Comparison of ENCODE assay signal across 9 cellular contexts in the genomic region with DNA sequence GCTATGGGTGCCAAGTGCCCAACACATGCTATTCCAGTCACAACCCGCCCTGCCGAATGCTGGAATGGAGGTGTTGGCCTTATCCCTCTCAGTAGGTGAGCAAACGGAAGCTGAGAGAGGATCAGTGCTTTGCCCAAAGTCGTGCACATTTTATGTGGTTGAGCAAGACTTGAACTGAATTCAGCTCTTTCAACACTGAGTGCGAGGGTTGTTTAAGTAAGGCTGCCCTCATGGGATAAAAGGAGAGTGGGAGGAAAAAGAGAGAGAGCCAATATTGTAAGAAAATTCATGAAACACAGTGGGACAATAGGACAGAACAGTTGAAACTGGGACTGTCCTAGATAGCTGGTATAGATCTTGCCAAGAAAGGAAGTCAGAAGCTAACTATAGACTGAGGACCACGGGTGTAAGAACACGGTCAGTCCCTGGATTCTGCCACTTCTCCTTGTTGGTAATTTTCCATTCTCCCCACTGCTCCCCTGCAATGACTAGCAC. TPM values are rescaled to one million over a fixed set of nuclear protein-coding genes. Genes with fewer than 3 reads are reported as not detected.
DNase-seq lines count a peak whose midpoint lies in the region; ATAC-seq and TF ChIP-seq lines count a peak whose summit lies in the region.
"Had no signal": no experiment of that assay in that cellular context is flagged by ENCODE, and none has a peak within 500 bp of the region (broad histone marks: within the 10 kb centered on the region; RNA-seq: fewer than 3 reads in every experiment).

No MANE protein-coding gene starts in this region.

- ATAC-seq in esophagus mucosa = peak; percentile 82
- ATAC-seq in mucosa of descending colon = peak; percentile 34
- peak; percentile 51 for ATAC-seq in aorta (ENCODE audit: low FRiP score)
- no peak for ATAC-seq in GM21529 (IDR thresholded peaks at IDR 0.05; ENCODE audit: unreplicated experiment)

- peak; percentile 82 for DNase-seq in NCI-H226
- peak in 1 of 3 donors; percentile 10 for DNase-seq in mucosa of descending colon
- DNase-seq in aorta = peak; percentile 70 to 76
- DNase-seq in stimulated activated CD4-positive, alpha-beta T cell treated with anti-CD3 and anti-CD28 coated beads, Interleukin-4, amount 100 ng/mL, for 4 hours = no peak
- DNase-seq in Calu3 = no peak
- DNase-seq: activated naive CD8-positive, alpha-beta T cell treated with anti-CD3 and anti-CD28 coated beads, Interleukin-2, amount 10 ng/mL, durations not matched to agents 7 days and 5 days; NCI-H526 treated with DMSO at 0.1 percent for 48 hours had no signal

- H3K36me3 Mint-ChIP-seq in Calu3 (ENCODE audit: insufficient read depth, unreplicated experiment) = no peaks in the 10 kb centered on the region
- H3K36me3 Mint-ChIP-seq: activated naive CD8-positive, alpha-beta T cell treated with anti-CD3 and anti-CD28 coated beads, Interleukin-2, amount 10 ng/mL, durations not matched to agents 7 days and 5 days had no signal

- no peak overlapping the region for H3K27ac ChIP-seq in aorta (ENCODE audit: low read depth in 1 of 2, low read length in 2 of 2)

- TF ChIP-seq CTCF in mucosa of descending colon (IDR thresholded peaks at IDR 0.05) (no peak), Calu3 (IDR thresholded peaks at IDR 0.05; ENCODE audit: unreplicated experiment) (no peak)

- H3K4me1 Mint-ChIP-seq in Calu3 (ENCODE audit: low read depth, unreplicated experiment) = no peaks in the 10 kb centered on the region
- H3K4me1 Mint-ChIP-seq: activated naive CD8-positive, alpha-beta T cell treated with anti-CD3 and anti-CD28 coated beads, Interleukin-2, amount 10 ng/mL, durations not matched to agents 7 days and 5 days had no signal

- H3K36me3 ChIP-seq in mucosa of descending colon (ENCODE audit: low read depth) (no peaks in the 10 kb centered on the region), aorta (ENCODE audit: control insufficient read depth in 1 of 2, insufficient read depth in 2 of 2, low read length in 1 of 2) (no peaks in the 10 kb centered on the region)

- no peak overlapping the region for H3K4me3 Mint-ChIP-seq in Calu3 (ENCODE audit: low read depth, unreplicated experiment)
- H3K4me3 Mint-ChIP-seq: activated naive CD8-positive, alpha-beta T cell treated with anti-CD3 and anti-CD28 coated beads, Interleukin-2, amount 10 ng/mL, durations not matched to agents 7 days and 5 days had no signal

- peaks cover 0 to 2% of the 10 kb centered on the region in 2 donors for H3K27me3 ChIP-seq in aorta (ENCODE audit: control insufficient read depth in 1 of 2, insufficient read depth in 2 of 2, low read length in 1 of 2)

- H3K27me3 Mint-ChIP-seq in Calu3 (ENCODE audit: unreplicated experiment) = peaks cover 100% of the 10 kb centered on the region

- CTCF ChIA-PET in Calu3 (lab: Charles Lee) = no interaction called here

- H3K4me1 ChIP-seq in mucosa of descending colon (ENCODE audit: low read depth) = no peaks in the 10 kb centered on the region
- no peaks in the 10 kb centered on the region for H3K4me1 ChIP-seq in aorta (ENCODE audit: control insufficient read depth in 1 of 2, insufficient read depth in 2 of 2, low read length in 2 of 2)

- no peak overlapping the region for H3K27ac Mint-ChIP-seq in Calu3 (ENCODE audit: unreplicated experiment)
- H3K27ac Mint-ChIP-seq: activated naive CD8-positive, alpha-beta T cell treated with anti-CD3 and anti-CD28 coated beads, Interleukin-2, amount 10 ng/mL, durations not matched to agents 7 days and 5 days had no signal

- H3K9me3 Mint-ChIP-seq in Calu3 (ENCODE audit: low read depth, unreplicated experiment) = no peaks in the 10 kb centered on the region
- H3K9me3 Mint-ChIP-seq: activated naive CD8-positive, alpha-beta T cell treated with anti-CD3 and anti-CD28 coated beads, Interleukin-2, amount 10 ng/mL, durations not matched to agents 7 days and 5 days had no signal

- intact Hi-C loops in mucosa of descending colon (cut with DNase I, micrococcal nuclease) = no loop called here
- intact Hi-C loops in aorta (cut with DNase I) = no loop called here
- intact Hi-C loops in Calu3 (cut with micrococcal nuclease; ENCODE audit: unreplicated experiment) = no loop called here

- WGBS in aorta, 2 donors = 8 to 21% methylated on average over 7 of the region's 7 CpGs

- H3K9me3 ChIP-seq in mucosa of descending colon (no peaks in the 10 kb centered on the region), aorta (ENCODE audit: control insufficient read depth, low read length) (no peaks in the 10 kb centered on the region)

- H3K4me3 ChIP-seq in mucosa of descending colon (no peak overlapping the region), aorta (ENCODE audit: low read length in 2 of 2) (no peak overlapping the region)

- BruUV-seq in Calu3 (replicated peaks; lab: Mats Ljungman, UMichigan) = no TSS peak

RNA-seq across cellular contexts. Expression of gene CHI3L1, which starts 13.6 kb away (rescaled TPM):
- 20.5 TPM for total RNA-seq in esophagus mucosa
- 10 to 100 TPM in 1 of 3 donors, 1 to 10 TPM in 1, under 1 TPM in 1; 0.58 to 10.8 (median 1.8) TPM for total RNA-seq in mucosa of descending colon
- 10 to 100 TPM; 17.8 to 34.2 TPM for total RNA-seq in aorta
- 1 to 10 TPM in 1 of 2 donors, under 1 TPM in 1; 0.87 to 5.4 TPM for polyA plus RNA-seq in aorta
- not detected in 2 replicates for total RNA-seq in Calu3 (2022)

RNA-seq across cellular contexts. Expression of gene MYBPH, which starts 24.5 kb away (rescaled TPM):
- total RNA-seq in esophagus mucosa (not detected), mucosa of descending colon (not detected), aorta (not detected), Calu3 (2022) (not detected in 2 replicates)
- not detected for polyA plus RNA-seq in aorta
- total RNA-seq: activated naive CD8-positive, alpha-beta T cell treated with anti-CD3 and anti-CD28 coated beads, Interleukin-2, amount 10 ng/mL, durations not matched to agents 7 days and 5 days had no signal

RNA-seq across cellular contexts. Expression of gene CHIT1, which starts 29.4 kb away (rescaled TPM):
- 0.20 TPM for total RNA-seq in esophagus mucosa
- under 1 TPM in 2 of 3 donors, not detected in 1; 0.13 to 0.96 TPM for total RNA-seq in mucosa of descending colon
- 1 to 10 TPM; 1.3 to 2.2 TPM for total RNA-seq in aorta
- polyA plus RNA-seq in aorta = 10 to 100 TPM in 1 of 2 donors, under 1 TPM in 1; 0.56 to 16.4 TPM
- total RNA-seq in Calu3 (2022) = not detected in 2 replicates

Comparison
In these comparisons a context has a peak if more than half of its experiments do, and no peak if none do; other contexts are left out.
1. DNase-seq: peak in NCI-H226 (single experiment) and aorta (2 of 2); none in stimulated activated CD4-positive, alpha-beta T cell treated with anti-CD3 and anti-CD28 coated beads, Interleukin-4, amount 100 ng/mL, for 4 hours (0 of 2) and Calu3 (single experiment).